1 cellular context compared by ENCODE assay signal in genomic region chr11:73384871-73385692, GRCh38.
TF ChIP-seq lines count a peak whose summit lies in the region.

No MANE protein-coding gene starts in this region.

TF ChIP-seq in GM12878, 131 proteins besides CTCF, POLR2A, EP300 and RAD21 (continued from another document and continues in another):
- TF ChIP-seq MLLT1 (IDR thresholded peaks at IDR 0.05) (peak; percentile 73), ETV6 (conservative IDR thresholded peaks at IDR 0.05 in 1 of 2, IDR thresholded peaks at IDR 0.05 in 1 of 2; ENCODE audit: borderline replicate concordance in 1 of 2, low read depth in 1 of 2) (peak in 1 of 2 experiments; percentile 63; a peak in 2 of 4 replicates), MXI1 (IDR thresholded peaks at IDR 0.05; ENCODE audit: low read depth, low read length) (no peak), DPF2 (IDR thresholded peaks at IDR 0.05) (peak; percentile 87), SIN3A (IDR thresholded peaks at IDR 0.05; ENCODE audit: low read depth, low read length) (0 out of 2 replicates have a peak, but pooled peaks have one; percentile 36), IKZF1 (conservative IDR thresholded peaks at IDR 0.05) (peak; percentile 96), PAX5 (IDR thresholded peaks at IDR 0.05; ENCODE audit: borderline replicate concordance, low read depth, low read length) (peak; percentile 81; the same call in 1 of the 2 replicates), SREBF1 (IDR thresholded peaks at IDR 0.05; ENCODE audit: low read length) (no peak), RELA (IDR thresholded peaks at IDR 0.05; ENCODE audit: borderline replicate concordance, partially characterized antibody) (peak; percentile 18), TCF12 (IDR thresholded peaks at IDR 0.05; ENCODE audit: low read depth, low read length) (peak; percentile 85), CBFB (IDR thresholded peaks at IDR 0.05; ENCODE audit: low read depth) (0 out of 2 replicates have a peak, but pooled peaks have one; percentile 62), NFYA (IDR thresholded peaks at IDR 0.05; ENCODE audit: borderline replicate concordance, low read depth, low read length) (no peak), SKIL (IDR thresholded peaks at IDR 0.05; ENCODE audit: low read depth, poor library complexity, severe bottlenecking) (peak; percentile 68), NR2F1 (conservative IDR thresholded peaks at IDR 0.05) (peak; percentile 92), POLR2AphosphoS5 (IDR thresholded peaks at IDR 0.05; ENCODE audit: low read length) (peak; percentile 65; the same call in 1 of the 2 replicates), SPI1 (IDR thresholded peaks at IDR 0.05; ENCODE audit: borderline replicate concordance, insufficient read depth, low read depth, low read length) (peak; percentile 84), RUNX3 (IDR thresholded peaks at IDR 0.05; ENCODE audit: low read length) (no peak), ZNF207 (IDR thresholded peaks at IDR 0.05; ENCODE audit: borderline replicate concordance) (no peak), SMARCA5 (IDR thresholded peaks at IDR 0.05) (0 out of 2 replicates have a peak, but pooled peaks have one; percentile 18), BHLHE40 (IDR thresholded peaks at IDR 0.05; ENCODE audit: borderline replicate concordance in 1 of 2, low read depth in 2 of 2, low read length in 1 of 2) (peak; percentile 30 to 56; a peak in 1 of 4 replicates), NBN (IDR thresholded peaks at IDR 0.05) (peak; percentile 95), IKZF2 (IDR thresholded peaks at IDR 0.05) (peak; percentile 88 to 93; a peak in 3 of 4 replicates), TCF7 (IDR thresholded peaks at IDR 0.05; ENCODE audit: borderline replicate concordance) (no peak), SMAD1 (IDR thresholded peaks at IDR 0.05; ENCODE audit: low read depth, partially characterized antibody) (peak; percentile 73), TCF3 (IDR thresholded peaks at IDR 0.05; ENCODE audit: borderline replicate concordance, insufficient read depth, low read depth, low read length) (peak; percentile 66; the same call in 1 of the 2 replicates), ZNF687 (IDR thresholded peaks at IDR 0.05) (peak; percentile 82), PKNOX1 (IDR thresholded peaks at IDR 0.05) (peak; percentile 55; the same call in 1 of the 2 replicates), SP1 (IDR thresholded peaks at IDR 0.05; ENCODE audit: low read depth, low read length) (no peak), MEF2B (IDR thresholded peaks at IDR 0.05; ENCODE audit: partially characterized antibody, poor library complexity, severe bottlenecking) (peak; percentile 80), CREM (IDR thresholded peaks at IDR 0.05; ENCODE audit: low read depth) (peak; percentile 32; the same call in 1 of the 2 replicates), CEBPB (IDR thresholded peaks at IDR 0.05; ENCODE audit: borderline replicate concordance in 1 of 2, low read depth in 2 of 2, low read length in 2 of 2) (no peak), STAT3 (IDR thresholded peaks at IDR 0.05; ENCODE audit: low read depth, low read length) (peak; percentile 69; the same call in 1 of the 2 replicates), EGR1 (IDR thresholded peaks at IDR 0.05; ENCODE audit: borderline replicate concordance in 1 of 2, low read depth in 2 of 2, low read length in 2 of 2) (peak in 1 of 2 experiments; percentile 82; a peak in 2 of 3 replicates), ATF7 (IDR thresholded peaks at IDR 0.05; ENCODE audit: low read depth) (peak; percentile 50; the same call in 1 of the 2 replicates), MAX (IDR thresholded peaks at IDR 0.05; ENCODE audit: low read depth, low read length) (peak; percentile 56; the same call in 1 of the 2 replicates), LARP7 (IDR thresholded peaks at IDR 0.05) (peak; percentile 13; the same call in 1 of the 2 replicates), ZBTB11 (CRISPR knock-in tag; IDR thresholded peaks at IDR 0.05) (no peak), ZBTB40 (IDR thresholded peaks at IDR 0.05; ENCODE audit: borderline replicate concordance) (no peak), EED (IDR thresholded peaks at IDR 0.05; ENCODE audit: low read depth) (peak; percentile 28; the same call in 1 of the 2 replicates), HDGF (IDR thresholded peaks at IDR 0.05) (peak; percentile 100), GATAD2B (conservative IDR thresholded peaks at IDR 0.05; ENCODE audit: low read depth) (peak; percentile 90), MTA2 (IDR thresholded peaks at IDR 0.05; ENCODE audit: low read depth) (peak; percentile 76), RELB (IDR thresholded peaks at IDR 0.05; ENCODE audit: low read depth) (peak; percentile 84), YY1 (IDR thresholded peaks at IDR 0.05; ENCODE audit: low read depth, low read length) (no peak)
